ENCODE assay signal across 18 cellular contexts in genomic region chr3:162492446-162493081, GRCh38.
DNase-seq lines count a peak whose midpoint lies in the region; ATAC-seq, FAIRE-seq and TF ChIP-seq lines count a peak whose summit lies in the region.
"Had no signal": no experiment of that assay in that cellular context is flagged by ENCODE, and none has a peak within 500 bp of the region (broad histone marks: within the 10 kb centered on the region; RNA-seq: fewer than 3 reads in every experiment).

No MANE protein-coding gene starts in this region.

- FAIRE-seq in RCC 7860 (lab: Jason Lieb, UNC) (peak; percentile 26), H1 (lab: Jason Lieb, UNC) (no peak)

- no peak overlapping the region for H2BK5ac ChIP-seq in H1 (ENCODE audit: low read depth, low read length)

- no peak for TF ChIP-seq EP300 in H1 (IDR thresholded peaks at IDR 0.05; ENCODE audit: borderline replicate concordance in 1 of 2, low read depth in 2 of 2, low read length in 2 of 2)

- H3K4ac ChIP-seq in H1 (replicated peaks; ENCODE audit: insufficient read length, low read depth, low read length) = no peak overlapping the region

- H3K4me1 ChIP-seq in H1 (replicated peaks in 1 of 4; ENCODE audit: control insufficient read depth in 3 of 4, insufficient read depth in 4 of 4, low read length in 3 of 4) = no peaks in the 10 kb centered on the region
- peaks cover 14% of the 10 kb centered on the region for H3K4me1 ChIP-seq in osteoblast (ENCODE audit: insufficient read depth, low read length)

- H4K91ac ChIP-seq in H1 (replicated peaks; ENCODE audit: insufficient read length, low read length) = no peak overlapping the region

- no peak for TF ChIP-seq RAD21 in H1 (IDR thresholded peaks at IDR 0.05 in 1 of 2, conservative IDR thresholded peaks at IDR 0.05 in 1 of 2; ENCODE audit: low read depth in 2 of 2, low read length in 2 of 2)

- H3K4me3 ChIP-seq in H1 (ENCODE audit: extremely low read depth in 1 of 4, insufficient read depth in 2 of 4, low read depth in 3 of 4, low read length in 4 of 4) (no peak overlapping the region), osteoblast (ENCODE audit: insufficient read depth, low read length) (peak overlapping the region; percentile 35)

- H3K4me2 ChIP-seq in H1 (ENCODE audit: insufficient read depth in 1 of 2, low read depth in 2 of 2, low read length in 2 of 2) (no peak overlapping the region), osteoblast (ENCODE audit: insufficient read depth, low read length) (peak overlapping the region; percentile 76)

- CTCF ChIA-PET in H1 (lab: Charles Lee; ENCODE audit: partially characterized antibody) = no interaction called here

- H3K23me2 ChIP-seq in H1 (ENCODE audit: low read depth, low read length) = no peaks in the 10 kb centered on the region

- intact Hi-C loops in left ventricle myocardium superior (cut with micrococcal nuclease) = no loop called here

- in situ Hi-C loops in Caki2 (cut with HindIII; ENCODE audit: low pct_unique_long_range_greater_than_20kb, low sequenced_read_pairs) = no loop called here

- H3K27me3 ChIP-seq in H1 (replicated peaks in 1 of 4; ENCODE audit: control insufficient read depth in 3 of 4, extremely low read depth in 1 of 4, insufficient read depth in 3 of 4, low read length in 3 of 4) (no peaks in the 10 kb centered on the region), osteoblast (ENCODE audit: insufficient read depth, low read length) (no peaks in the 10 kb centered on the region)

- H3K56ac ChIP-seq in H1 (replicated peaks; ENCODE audit: insufficient read length, low read depth, low read length) = no peak overlapping the region

- no peaks in the 10 kb centered on the region for H3K9me3 ChIP-seq in H1 (ENCODE audit: insufficient read depth in 2 of 2, low read depth in 1 of 2, low read length in 1 of 2)
- H3K9me3 ChIP-seq in osteoblast (ENCODE audit: low read depth, low read length) = no peaks in the 10 kb centered on the region

- H2BK120ac ChIP-seq in H1 (replicated peaks; ENCODE audit: low read depth, low read length) = no peak overlapping the region

- no peak for TF ChIP-seq CTCF in H1 (IDR thresholded peaks at IDR 0.05; ENCODE audit: control extremely low read depth in 1 of 3, insufficient read depth in 1 of 3, low read depth in 1 of 3, low read length in 3 of 3)
- no peak for TF ChIP-seq CTCF in osteoblast (IDR thresholded peaks at IDR 0.05; ENCODE audit: extremely low read depth, low read depth, low read length)

- POLR2A ChIA-PET in H1 (lab: Charles Lee; ENCODE audit: partially characterized antibody) = no interaction called here

- H3K36me3 ChIP-seq in H1 (ENCODE audit: control insufficient read depth in 2 of 4, insufficient read depth in 4 of 4, low read length in 3 of 4) (no peaks in the 10 kb centered on the region), osteoblast (ENCODE audit: insufficient read depth, low read length) (no peaks in the 10 kb centered on the region)

- no peaks in the 10 kb centered on the region for H3K79me2 ChIP-seq in H1 (ENCODE audit: control insufficient read depth in 1 of 2, insufficient read depth in 2 of 2, low read length in 2 of 2)
- no peaks in the 10 kb centered on the region for H3K79me2 ChIP-seq in osteoblast (ENCODE audit: insufficient read depth, low read length)

- no peak for TF ChIP-seq POLR2A in H1 (IDR thresholded peaks at IDR 0.05; ENCODE audit: control extremely low read depth in 1 of 2, low read depth in 2 of 2, low read length in 2 of 2)

- no peak overlapping the region for H3K27ac ChIP-seq in H1 (ENCODE audit: low read depth, low read length)
- peak overlapping the region; percentile 87 for H3K27ac ChIP-seq in osteoblast (ENCODE audit: low read depth, low read length)

- no peak overlapping the region for H4K5ac ChIP-seq in H1 (ENCODE audit: insufficient read length, low read depth, low read length)

- no peak overlapping the region for H3K18ac ChIP-seq in H1 (ENCODE audit: extremely low read depth, low read length)

- H2AFZ ChIP-seq in H1 (ENCODE audit: low read length) (0 out of 2 replicates have a peak overlapping the region, but pooled peaks have one; percentile 27), osteoblast (ENCODE audit: low read length) (peak overlapping the region; percentile 47)

- H4K20me1 ChIP-seq in H1 (replicated peaks in 1 of 2; ENCODE audit: control insufficient read depth in 1 of 2, insufficient read depth in 2 of 2, low read length in 2 of 2) = no peaks in the 10 kb centered on the region
- no peaks in the 10 kb centered on the region for H4K20me1 ChIP-seq in osteoblast (ENCODE audit: insufficient read depth, low read length)

- H3K14ac ChIP-seq in H1 (ENCODE audit: insufficient read length) = no peak overlapping the region

- DNase-seq in Caki2 (ENCODE audit: low read depth) (peak; percentile 22), RCC 7860 (ENCODE audit: low spot score) (peak; percentile 51), H1 (ENCODE audit: low read depth in 1 of 2, low spot score in 2 of 2) (no peak), osteoblast (ENCODE audit: insufficient read length, low spot score, missing footprints) (peak; percentile 60), NCI-H1048 (lab: John Stamatoyannopoulos, UW) (no peak), left ventricle myocardium superior (no peak)
- DNase-seq: activated CD4-positive, CD25-positive, alpha-beta regulatory T cell treated with anti-CD3 and anti-CD28 coated beads, Interleukin-2, amount 50 U/mL, for 72 hours; activated CD8-positive, alpha-beta memory T cell treated with anti-CD3 and anti-CD28 coated beads, Interleukin-2, amount 50 U/mL, for 48 hours; activated naive CD8-positive, alpha-beta T cell treated with anti-CD3 and anti-CD28 coated beads, Interleukin-2, amount 10 ng/mL, durations not matched to agents 7 days and 5 days; cortex of kidney; foreskin melanocyte; islet precursor cell; MV-4-11; stimulated activated CD4-positive, alpha-beta T cell treated with anti-CD3 and anti-CD28 coated beads, Interleukin-4, amount 100 ng/mL, for 4 hours; stimulated activated naive CD4-positive, alpha-beta T cell; T-helper 1 cell had no signal

- H3K79me1 ChIP-seq in H1 (ENCODE audit: low read depth, low read length) = no peaks in the 10 kb centered on the region

- 84% methylated on average over 4 of the region's 4 CpGs; no CpG with 5 or more reads in 1 of the 2 experiments for WGBS in H1 (ENCODE audit: extremely low coverage in 1 of 2, insufficient coverage in 1 of 2, insufficient read length in 1 of 2, insufficient replicate concordance in 2 of 2, low coverage in 1 of 2, low lambda C conversion rate in 2 of 2, missing lambda C conversion rate in 1 of 2), 2 experiments

- ATAC-seq in left ventricle myocardium superior (no peak), GM19452 (IDR thresholded peaks at IDR 0.05; ENCODE audit: unreplicated experiment) (no peak), HG03175 (IDR thresholded peaks at IDR 0.05; ENCODE audit: unreplicated experiment) (no peak)

- H3K9ac ChIP-seq in H1 (replicated peaks in 1 of 4; ENCODE audit: extremely low read depth in 1 of 4, low read depth in 3 of 4, low read length in 3 of 4) = no peak overlapping the region

- H4K8ac ChIP-seq in H1 (ENCODE audit: extremely low read depth, insufficient read depth, low read length) = no peak overlapping the region

- H2BK15ac ChIP-seq in H1 (ENCODE audit: low read length) = no peak overlapping the region

- H2BK12ac ChIP-seq in H1 (ENCODE audit: low read depth, low read length) = no peak overlapping the region

- H2AK5ac ChIP-seq in H1 (ENCODE audit: low read depth, low read length) = no peak overlapping the region

- no peak overlapping the region for H3K23ac ChIP-seq in H1 (ENCODE audit: insufficient read length)

- H2BK20ac ChIP-seq in H1 (ENCODE audit: low read length) = no peak overlapping the region

TF ChIP-seq in H1, 55 proteins besides CTCF, POLR2A, EP300 and RAD21:
- TF ChIP-seq ASH2L (IDR thresholded peaks at IDR 0.05; ENCODE audit: low read length) = no peak

Comparison
In these comparisons a context has a peak if more than half of its experiments do, and no peak if none do; other contexts are left out.
1. DNase-seq: peak in Caki2 (single experiment), RCC 7860 (single experiment) and osteoblast (single experiment); none in H1 (0 of 2), NCI-H1048 (single experiment) and left ventricle myocardium superior (single experiment).